8 cellular contexts compared by ENCODE assay signal in the genomic region with DNA sequence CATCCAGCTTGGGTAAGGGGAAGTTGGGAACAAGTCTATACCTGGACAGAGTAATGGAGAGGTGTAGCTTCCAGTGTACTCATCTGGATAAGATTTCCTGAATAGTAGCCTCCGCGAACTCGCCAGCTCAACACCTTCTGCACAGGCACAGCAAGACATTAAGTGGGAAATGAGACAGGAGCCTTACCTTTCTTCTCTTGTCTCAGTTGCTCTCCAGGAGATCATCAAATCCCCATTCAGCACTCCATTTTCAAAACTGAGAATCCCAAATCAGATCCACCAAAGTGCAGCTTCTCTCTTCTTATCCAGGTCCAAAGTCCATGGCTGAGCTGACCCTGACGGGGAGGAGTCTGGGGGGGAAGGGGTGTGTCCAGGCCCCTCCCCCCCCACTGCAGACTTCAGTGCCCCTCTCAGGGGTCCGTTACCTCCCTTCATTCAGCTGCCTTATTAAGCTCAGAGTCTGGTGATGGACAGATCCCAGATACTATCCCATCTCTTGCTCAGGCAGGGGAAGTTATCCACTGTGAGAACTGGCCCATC. TPM values are rescaled to one million over a fixed set of nuclear protein-coding genes. Genes with fewer than 3 reads are reported as not detected.
A peak's percentile ranks its signal among the peaks of the same experiment; 100 is the strongest.
DNase-seq lines count a peak whose midpoint lies in the region; ATAC-seq and TF ChIP-seq lines count a peak whose summit lies in the region.

No MANE protein-coding gene starts in this region.

- H2AFZ ChIP-seq in trophoblast cell (ENCODE audit: insufficient read depth, low read length, poor library complexity) = no peak overlapping the region

- CTCF ChIA-PET in Caco-2 (lab: Charles Lee) = no interaction called here
- CTCF ChIA-PET in Panc1 (lab: Charles Lee) = no interaction called here

- peak overlapping the region; percentile 38 for H2AK5ac ChIP-seq in trophoblast cell (ENCODE audit: low read length)

- H3K18ac ChIP-seq in trophoblast cell (ENCODE audit: low read length) = no peak overlapping the region

- no peak overlapping the region for H2BK12ac ChIP-seq in trophoblast cell (ENCODE audit: low read length)

- no peak overlapping the region for H3K4me2 ChIP-seq in trophoblast cell (ENCODE audit: low read length)

- peaks cover 65% of the 10 kb centered on the region for H3K4me1 Mint-ChIP-seq in Caco-2 (ENCODE audit: low read depth, unreplicated experiment)
- H3K4me1 Mint-ChIP-seq in endothelial cell (ENCODE audit: unreplicated experiment) = peaks cover 72% of the 10 kb centered on the region

- H2BK120ac ChIP-seq in trophoblast cell (ENCODE audit: insufficient read depth, low read length, poor library complexity) = no peak overlapping the region

- no peak overlapping the region for H3K23ac ChIP-seq in trophoblast cell (ENCODE audit: low read length)

- H3K4me1 ChIP-seq in Caco-2 = peaks cover 46% of the 10 kb centered on the region
- H3K4me1 ChIP-seq in Panc1 (ENCODE audit: control insufficient read depth, insufficient read depth, low read length) = peaks cover 60% of the 10 kb centered on the region
- peaks cover 17 to 29% of the 10 kb centered on the region in 2 experiments for H3K4me1 ChIP-seq in trophoblast cell (ENCODE audit: control insufficient read depth in 1 of 2, insufficient read depth in 2 of 2, low read length in 2 of 2)

- in situ Hi-C loops in Panc1 (cut with HindIII; ENCODE audit: low pct_unique_long_range_greater_than_20kb, low sequenced_read_pairs) = no loop called here

- WGBS in trophoblast cell (ENCODE audit: extremely low coverage, insufficient coverage, insufficient read length) = no CpG with 5 or more reads among the region's 5 CpGs

- H3K79me1 ChIP-seq in trophoblast cell (ENCODE audit: low read length) = peaks cover 21% of the 10 kb centered on the region

- H3K79me2 ChIP-seq in trophoblast cell (ENCODE audit: control insufficient read depth, insufficient read depth, low read length, poor library complexity) = peaks cover 10% of the 10 kb centered on the region

- H4K91ac ChIP-seq in trophoblast cell (ENCODE audit: low read depth, low read length) = no peak overlapping the region

- no peak overlapping the region for H3K14ac ChIP-seq in trophoblast cell (ENCODE audit: low read length)

- peak overlapping the region; percentile 47 for H3K4ac ChIP-seq in trophoblast cell (ENCODE audit: low read depth, low read length)

- H4K12ac ChIP-seq in trophoblast cell (ENCODE audit: low read depth, low read length) = no peak overlapping the region

- intact Hi-C loops in Caco-2 (cut with micrococcal nuclease; ENCODE audit: unreplicated experiment) = no loop called here
- intact Hi-C loops in Panc1 (cut with micrococcal nuclease; ENCODE audit: unreplicated experiment) = loop anchor here (10.0 kb wide), 1 partner anchor 376 kb away; no protein-coding TSS in a partner anchor

- H3K9me3 ChIP-seq in Caco-2 (no peaks in the 10 kb centered on the region), Panc1 (ENCODE audit: control insufficient read depth, insufficient read depth, low read depth, low read length) (no peaks in the 10 kb centered on the region), trophoblast cell (ENCODE audit: insufficient read depth, low read depth, low read length) (no peaks in the 10 kb centered on the region)

- H2BK5ac ChIP-seq in trophoblast cell (ENCODE audit: low read depth, low read length, poor library complexity) = no peak overlapping the region

- H3K4me3 Mint-ChIP-seq in Caco-2 (ENCODE audit: unreplicated experiment) = peak overlapping the region; percentile 84
- H3K4me3 Mint-ChIP-seq in endothelial cell (ENCODE audit: unreplicated experiment) = peak overlapping the region; percentile 91

- H3K27me3 Mint-ChIP-seq in Caco-2 (ENCODE audit: insufficient read depth, unreplicated experiment) (no peaks in the 10 kb centered on the region), endothelial cell (ENCODE audit: unreplicated experiment) (peaks cover 14% of the 10 kb centered on the region)

- H3K36me3 Mint-ChIP-seq in Caco-2 (ENCODE audit: insufficient read depth, unreplicated experiment) (peaks cover 33% of the 10 kb centered on the region), endothelial cell (ENCODE audit: low read depth, unreplicated experiment) (peaks cover 15% of the 10 kb centered on the region)

- TF ChIP-seq CTCF in Caco-2 (IDR thresholded peaks at IDR 0.05; ENCODE audit: insufficient read depth in 1 of 2, low read depth in 1 of 2, low read length in 1 of 2, severe bottlenecking in 1 of 2, unreplicated experiment in 1 of 2) (no peak), Panc1 (IDR thresholded peaks at IDR 0.05) (no peak), endothelial cell (IDR thresholded peaks at IDR 0.05; ENCODE audit: unreplicated experiment) (no peak)

- no peak for DNase-seq in Caco-2
- DNase-seq in Panc1 (ENCODE audit: low read depth, low spot score) = no peak
- no peak for DNase-seq in endothelial cell (ENCODE audit: low spot score)
- no peak for DNase-seq in trophoblast cell
- no peak for DNase-seq in NCI-H1417 (lab: John Stamatoyannopoulos, UW)
- DNase-seq in activated CD4-positive, CD25-positive, alpha-beta regulatory T cell (lab: John Stamatoyannopoulos, UW) = no peak
- no peak for DNase-seq in NCI-H1694 treated with DMSO at 0.1 percent for 48 hours (lab: John Stamatoyannopoulos, UW)

- H3K9ac ChIP-seq in trophoblast cell (ENCODE audit: low read length) = no peak overlapping the region

- ATAC-seq in Panc1 (no peak), GM21390 (IDR thresholded peaks at IDR 0.05; ENCODE audit: unreplicated experiment) (no peak)

- H3K9me3 Mint-ChIP-seq in Caco-2 (ENCODE audit: unreplicated experiment) (no peaks in the 10 kb centered on the region), endothelial cell (ENCODE audit: unreplicated experiment) (no peaks in the 10 kb centered on the region)

- BruUV-seq in Caco-2 (replicated peaks; lab: Mats Ljungman, UMichigan) (no TSS peak), Panc1 (replicated peaks; lab: Mats Ljungman, UMichigan) (no TSS peak)

- POLR2A ChIA-PET in Caco-2 (lab: Charles Lee) (interaction anchor here (0.6 to 0.8 kb wide), 2 partner anchors 22 to 415 kb away, joined by 3 read pairs; no protein-coding TSS in a partner anchor), Panc1 (lab: Charles Lee) (interaction anchor here (0.5 kb wide), 1 partner anchor 52 kb away, joined by 6 read pairs; no protein-coding TSS in a partner anchor)

- H4K8ac ChIP-seq in trophoblast cell (ENCODE audit: low read depth, low read length) = no peak overlapping the region

- peak overlapping the region; percentile 94 for H3K27ac ChIP-seq in Panc1 (ENCODE audit: low read length)
- H3K27ac ChIP-seq in trophoblast cell (ENCODE audit: low read depth, low read length) = no peak overlapping the region

- peak overlapping the region; percentile 64 for H3K4me3 ChIP-seq in Caco-2 (ENCODE audit: low read depth, low read length)
- H3K4me3 ChIP-seq in Panc1 (ENCODE audit: low read depth in 2 of 2, low read length in 2 of 2) = peak overlapping the region; percentile 64 to 89
- H3K4me3 ChIP-seq in trophoblast cell (ENCODE audit: low read depth, low read length) = no peak overlapping the region

- H3K27ac Mint-ChIP-seq in Caco-2 (ENCODE audit: unreplicated experiment) (peak overlapping the region; percentile 66), endothelial cell (ENCODE audit: unreplicated experiment) (peak overlapping the region; percentile 76)

- H3K36me3 ChIP-seq in Caco-2 (ENCODE audit: control insufficient read depth, insufficient read depth, low read length) = peaks cover 3% of the 10 kb centered on the region; the same call in 1 of the 2 replicates
- H3K36me3 ChIP-seq in Panc1 (ENCODE audit: control insufficient read depth, insufficient read depth, low read length) = no peaks in the 10 kb centered on the region
- peaks cover 0 to 11% of the 10 kb centered on the region in 2 experiments for H3K36me3 ChIP-seq in trophoblast cell (ENCODE audit: control insufficient read depth in 1 of 2, insufficient read depth in 2 of 2, low read length in 2 of 2)

- H3K27me3 ChIP-seq in Caco-2 (replicated peaks; ENCODE audit: control insufficient read depth, insufficient read depth, low read length) (no peaks in the 10 kb centered on the region), Panc1 (ENCODE audit: control insufficient read depth, insufficient read depth, low read length) (no peaks in the 10 kb centered on the region), trophoblast cell (ENCODE audit: insufficient read depth, low read length) (no peaks in the 10 kb centered on the region)

RNA-seq across cellular contexts. Expression of a gene that starts 5.9 kb away (rescaled TPM):
- 80.1 and 82.5 TPM in 2 replicates for total RNA-seq in Caco-2 (2022)
- total RNA-seq in Panc1 (2021; ENCODE audit: unreplicated experiment) = 113 TPM
- 116 TPM for polyA plus RNA-seq in Panc1 (2012; ENCODE audit: insufficient read length)
- total RNA-seq in endothelial cell (ENCODE audit: unreplicated experiment) = 115 TPM
- polyA plus RNA-seq in trophoblast cell (2013) = 153 and 167 TPM in 2 replicates

RNA-seq across cellular contexts. Expression of a gene that starts 52.5 kb away (rescaled TPM):
- total RNA-seq in Caco-2 (2022) = 34.4 and 35.9 TPM in 2 replicates
- 17.8 TPM for total RNA-seq in Panc1 (2021; ENCODE audit: unreplicated experiment)
- 9.0 TPM for polyA plus RNA-seq in Panc1 (2012; ENCODE audit: insufficient read length)
- total RNA-seq in endothelial cell (ENCODE audit: unreplicated experiment) = 30.2 TPM
- 22.6 and 23.8 TPM in 2 replicates for polyA plus RNA-seq in trophoblast cell (2013)
